In the genomic region with DNA sequence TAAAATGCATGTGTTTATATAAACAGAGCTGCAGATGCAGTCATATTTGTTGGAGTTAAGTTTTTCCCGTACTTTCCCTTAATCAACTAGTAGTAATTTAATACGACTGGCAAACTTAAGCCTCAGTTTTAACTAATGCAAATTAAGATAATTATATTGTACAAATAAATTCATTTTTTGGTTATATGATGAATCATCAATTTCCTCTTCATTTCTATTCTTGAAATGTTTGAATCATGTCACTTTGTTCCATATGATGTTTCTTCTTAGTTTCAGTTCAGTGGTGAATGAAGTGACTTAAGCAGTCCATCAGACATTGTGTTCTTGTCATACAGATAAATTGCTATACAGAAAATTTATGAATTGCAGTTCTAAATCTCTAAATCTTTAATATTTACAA, we compare ENCODE assay signal across 24 cellular contexts.
"Had no signal": no experiment of that assay in that cellular context is flagged by ENCODE, and none has a peak within 500 bp of the region (broad histone marks: within the 10 kb centered on the region; RNA-seq: fewer than 3 reads in every experiment).

No MANE protein-coding gene starts in this region.

- H3K79me2 ChIP-seq: hepatocyte had no signal

- H3K9me3 Mint-ChIP-seq: mesothelial cell of epicardium had no signal

- H3K27me3 Mint-ChIP-seq: naive B cell had no signal

- H3K9me3 ChIP-seq: esophagus muscularis mucosa, gastroesophageal sphincter, heart left ventricle, left lung, lower lobe of right lung, mucosa of descending colon had no signal

- H3K36me3 ChIP-seq: esophagus muscularis mucosa, gastroesophageal sphincter, heart left ventricle, left lung, lower lobe of right lung had no signal

- H3K4me3 ChIP-seq: coronary artery, dorsolateral prefrontal cortex, esophagus muscularis mucosa, gastroesophageal sphincter, heart left ventricle, hepatocyte, left lung, lower lobe of right lung, mucosa of descending colon had no signal

- H3K27ac ChIP-seq: coronary artery, dorsolateral prefrontal cortex, esophagus muscularis mucosa, foreskin keratinocyte, gastroesophageal sphincter, heart left ventricle, hepatocyte, left lung, lower lobe of right lung had no signal

- H3K27ac Mint-ChIP-seq: immature natural killer cell, mesothelial cell of epicardium, naive B cell had no signal

- H3K4me1 ChIP-seq: esophagus muscularis mucosa, foreskin keratinocyte, gastroesophageal sphincter, heart left ventricle, left lung, lower lobe of right lung had no signal

- DNase-seq: dermis blood vessel endothelial cell; dorsolateral prefrontal cortex; effector CD4-positive, alpha-beta T cell; effector memory CD4-positive, alpha-beta T cell; foreskin keratinocyte; heart left ventricle; hypothalamus; immature natural killer cell; islet precursor cell; left cardiac atrium; left lung; left ventricle myocardium superior; lower lobe of right lung; mesenchymal stem cell; mucosa of descending colon; naive B cell had no signal

- H3K4me3 Mint-ChIP-seq: immature natural killer cell, mesothelial cell of epicardium, naive B cell had no signal

- H3K27me3 ChIP-seq: esophagus muscularis mucosa, foreskin keratinocyte, gastroesophageal sphincter, heart left ventricle, hepatocyte, left lung had no signal

- H3K4me1 Mint-ChIP-seq: immature natural killer cell, naive B cell had no signal

- H3K36me3 Mint-ChIP-seq: immature natural killer cell, mesothelial cell of epicardium, naive B cell had no signal

- H2AFZ ChIP-seq: hepatocyte had no signal

- H3K4me2 ChIP-seq: hepatocyte had no signal

- FAIRE-seq: colon, endothelial cell of umbilical vein, frontal cortex had no signal

- ATAC-seq: foreskin keratinocyte, gastroesophageal sphincter, heart left ventricle, left cardiac atrium, left lung, left ventricle myocardium superior, lower lobe of right lung, mucosa of descending colon had no signal
